In the genomic region with DNA sequence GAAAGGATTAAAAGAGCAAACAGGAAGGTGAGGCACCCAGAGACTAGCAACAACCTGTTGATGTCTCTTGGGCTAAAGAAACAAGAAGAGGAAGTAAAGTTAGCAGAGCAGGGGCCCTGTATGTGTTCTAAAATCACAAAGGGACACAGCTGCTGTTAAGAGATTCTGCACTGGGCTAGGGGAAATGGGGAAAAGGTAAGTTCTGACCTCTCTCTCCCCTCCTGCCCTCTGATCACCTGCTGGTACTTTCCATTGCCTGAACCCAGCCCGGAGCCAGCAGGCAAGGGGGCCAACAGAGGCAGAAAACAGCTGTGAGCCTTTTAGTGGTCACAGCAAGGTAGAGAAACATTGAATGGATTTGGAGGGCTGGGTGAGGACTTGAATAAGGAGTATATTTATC, we compare ENCODE assay signal across 11 cellular contexts. TPM values are rescaled to one million over a fixed set of nuclear protein-coding genes. Genes with fewer than 3 reads are reported as not detected.
DNase-seq lines count a peak whose midpoint lies in the region; ATAC-seq lines count a peak whose summit lies in the region.
"Had no signal": no experiment of that assay in that cellular context is flagged by ENCODE, and none has a peak within 500 bp of the region (broad histone marks: within the 10 kb centered on the region; RNA-seq: fewer than 3 reads in every experiment).

No MANE protein-coding gene starts in this region.

- H3K4me3 Mint-ChIP-seq in stimulated activated naive CD8-positive, alpha-beta T cell treated with anti-CD3 and anti-CD28 coated beads, Interleukin-15, Interleukin-2, amounts not matched to agents 100 ng/mL and 50 ng/mL, for 24 hours: peak overlapping the region; percentile 11

- DNase-seq in stimulated activated naive CD8-positive, alpha-beta T cell treated with anti-CD3 and anti-CD28 coated beads, Interleukin-15, Interleukin-2, amounts not matched to agents 100 U/mL and 50 U/mL, for 24 hours: no peak
- peak; percentile 9 for DNase-seq in KBM-7
- DNase-seq in cerebellar cortex (ENCODE audit: low spot score): no peak
- DNase-seq in neuronal stem cell (ENCODE audit: low spot score): no peak
- DNase-seq in NCI-H187 treated with DMSO at 0.1 percent for 48 hours (lab: John Stamatoyannopoulos, UW): no peak
- no peak for DNase-seq in amniotic stem cell (lab: John Stamatoyannopoulos, UW)
- DNase-seq: activated effector memory CD4-positive, alpha-beta T cell treated with Interleukin-2 at 50 U/mL for 16 hours; NCI-H1436 treated with DMSO at 0.1 percent for 48 hours; right lobe of liver had no signal

- no peak overlapping the region for H3K18ac ChIP-seq in neuronal stem cell (ENCODE audit: low read length)

- no peak overlapping the region for H3K4me3 ChIP-seq in neuronal stem cell (ENCODE audit: low read length in 2 of 2)
- H3K4me3 ChIP-seq: right lobe of liver had no signal

- H2BK5ac ChIP-seq in neuronal stem cell (ENCODE audit: low read length): no peak overlapping the region

- no peak overlapping the region for H2BK15ac ChIP-seq in neuronal stem cell (ENCODE audit: low read length)

- in situ Hi-C loops in KBM-7 (cut with MboI; ENCODE audit: low pct_unique_long_range_greater_than_20kb, low sequenced_read_pairs): no loop called here

- H3K4me1 Mint-ChIP-seq in stimulated activated naive CD8-positive, alpha-beta T cell treated with anti-CD3 and anti-CD28 coated beads, Interleukin-15, Interleukin-2, amounts not matched to agents 100 ng/mL and 50 ng/mL, for 24 hours (ENCODE audit: low read depth): peaks cover 10% of the 10 kb centered on the region

- H3K36me3 ChIP-seq in neuronal stem cell (replicated peaks in 1 of 2; ENCODE audit: control insufficient read depth in 2 of 2, insufficient read depth in 2 of 2, low read length in 2 of 2): no peaks in the 10 kb centered on the region
- H3K36me3 ChIP-seq: right lobe of liver had no signal

- no peak for ATAC-seq in stimulated activated naive CD8-positive, alpha-beta T cell treated with anti-CD3 and anti-CD28 coated beads, Interleukin-15, Interleukin-2, amounts not matched to agents 100 U/mL and 50 U/mL, for 24 hours
- peak; percentile 69 for ATAC-seq in HG02798 (IDR thresholded peaks at IDR 0.05; ENCODE audit: poor library complexity, unreplicated experiment)
- ATAC-seq: right lobe of liver had no signal

- no peaks in the 10 kb centered on the region for H3K79me1 ChIP-seq in neuronal stem cell (ENCODE audit: low read depth, low read length)

- H2AFZ ChIP-seq in neuronal stem cell (ENCODE audit: low read length): no peak overlapping the region

- no peak overlapping the region for H3K23ac ChIP-seq in neuronal stem cell (ENCODE audit: low read depth, low read length, poor library complexity)

- no peak overlapping the region for H2BK12ac ChIP-seq in neuronal stem cell (ENCODE audit: low read length)

- H2AK5ac ChIP-seq in neuronal stem cell (ENCODE audit: low read depth, low read length): no peak overlapping the region

- no peak overlapping the region for H4K91ac ChIP-seq in neuronal stem cell (ENCODE audit: low read depth, low read length, poor library complexity)

- no peaks in the 10 kb centered on the region for H3K36me3 Mint-ChIP-seq in stimulated activated naive CD8-positive, alpha-beta T cell treated with anti-CD3 and anti-CD28 coated beads, Interleukin-15, Interleukin-2, amounts not matched to agents 100 ng/mL and 50 ng/mL, for 24 hours (ENCODE audit: low read depth)

- no peak overlapping the region for H3K4me2 ChIP-seq in neuronal stem cell (ENCODE audit: insufficient read depth, low read length, poor library complexity, severe bottlenecking)

- peaks cover 15% of the 10 kb centered on the region for H3K27me3 Mint-ChIP-seq in stimulated activated naive CD8-positive, alpha-beta T cell treated with anti-CD3 and anti-CD28 coated beads, Interleukin-15, Interleukin-2, amounts not matched to agents 100 ng/mL and 50 ng/mL, for 24 hours

- H3K9me3 ChIP-seq in neuronal stem cell (replicated peaks in 1 of 2; ENCODE audit: control insufficient read depth in 2 of 2, insufficient read depth in 1 of 2, low read depth in 1 of 2, low read length in 2 of 2): no peaks in the 10 kb centered on the region
- H3K9me3 ChIP-seq: right lobe of liver had no signal

- H2BK120ac ChIP-seq in neuronal stem cell (ENCODE audit: low read depth, low read length): no peak overlapping the region

- H4K8ac ChIP-seq in neuronal stem cell (ENCODE audit: low read depth, low read length): no peak overlapping the region

- no peaks in the 10 kb centered on the region for H3K27me3 ChIP-seq in neuronal stem cell (ENCODE audit: control insufficient read depth in 3 of 3, insufficient read depth in 3 of 3, low read depth in 1 of 3, low read length in 3 of 3)
- H3K27me3 ChIP-seq: right lobe of liver had no signal

- no peak overlapping the region for H3K14ac ChIP-seq in neuronal stem cell (ENCODE audit: low read length)

- no peak overlapping the region for H3K9ac ChIP-seq in neuronal stem cell (ENCODE audit: low read depth, low read length, poor library complexity)

- H3K9me3 Mint-ChIP-seq in stimulated activated naive CD8-positive, alpha-beta T cell treated with anti-CD3 and anti-CD28 coated beads, Interleukin-15, Interleukin-2, amounts not matched to agents 100 ng/mL and 50 ng/mL, for 24 hours: no peaks in the 10 kb centered on the region

- WGBS in neuronal stem cell (ENCODE audit: extremely low coverage in 2 of 2, insufficient read length in 2 of 2, insufficient replicate concordance in 1 of 2), 2 donors: no CpG with 5 or more reads among the region's 1 CpG

- no peaks in the 10 kb centered on the region for H3K4me1 ChIP-seq in neuronal stem cell (ENCODE audit: control insufficient read depth in 2 of 2, insufficient read depth in 1 of 2, low read depth in 1 of 2, low read length in 2 of 2)
- H3K4me1 ChIP-seq: right lobe of liver had no signal

- H3K27ac Mint-ChIP-seq in stimulated activated naive CD8-positive, alpha-beta T cell treated with anti-CD3 and anti-CD28 coated beads, Interleukin-15, Interleukin-2, amounts not matched to agents 100 ng/mL and 50 ng/mL, for 24 hours: no peak overlapping the region

- no peak overlapping the region for H3K4ac ChIP-seq in neuronal stem cell (ENCODE audit: low read length)

- no peak overlapping the region for H3K27ac ChIP-seq in neuronal stem cell (replicated peaks; ENCODE audit: low read length)
- H3K27ac ChIP-seq: right lobe of liver had no signal

RNA-seq across cellular contexts. Expression of a gene that starts 13.5 kb away (rescaled TPM):
- 0.53 TPM for polyA plus RNA-seq in neuronal stem cell (2013, experiment 1 of 2)
- polyA plus RNA-seq in neuronal stem cell (2013, experiment 2 of 2): 0.64 TPM
